ENCODE assay signal across 8 cellular contexts in the genomic region with DNA sequence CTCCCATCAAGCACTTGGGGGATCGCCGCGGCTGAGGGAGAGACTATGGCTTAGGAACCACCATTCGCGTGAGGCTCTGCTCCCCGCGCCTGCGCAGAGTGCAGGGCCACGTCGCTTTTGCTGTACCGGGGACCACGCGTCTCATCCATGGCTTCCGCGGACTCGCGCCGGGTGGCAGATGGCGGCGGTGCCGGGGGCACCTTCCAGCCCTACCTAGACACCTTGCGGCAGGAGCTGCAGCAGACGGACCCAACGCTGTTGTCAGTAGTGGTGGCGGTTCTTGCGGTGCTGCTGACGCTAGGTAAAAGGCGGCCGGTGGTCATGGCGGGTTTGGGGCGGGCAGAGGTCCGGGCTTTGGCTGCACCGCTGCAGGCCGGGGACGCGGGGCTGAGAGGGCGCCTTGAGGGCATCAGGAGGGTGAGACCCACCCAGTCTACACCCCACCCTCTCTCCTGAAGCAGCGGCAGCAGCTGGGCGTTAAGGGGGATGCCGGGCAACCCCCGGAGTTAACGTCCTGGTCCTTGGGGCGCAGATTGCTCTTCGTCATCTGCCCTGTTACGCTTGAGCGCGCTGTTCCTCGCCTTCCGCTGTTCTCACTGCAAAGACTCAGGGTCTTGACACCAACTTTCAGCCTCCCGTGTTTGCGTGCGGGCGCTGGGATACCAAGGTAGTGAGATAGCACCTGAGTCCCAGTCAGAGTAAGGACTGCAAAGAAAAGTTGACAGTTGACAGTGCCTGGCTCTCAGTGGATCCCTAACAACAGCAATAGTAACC. TPM values are rescaled to one million over a fixed set of nuclear protein-coding genes. Genes with fewer than 3 reads are reported as not detected.
DNase-seq lines count a peak whose midpoint lies in the region; ATAC-seq and TF ChIP-seq lines count a peak whose summit lies in the region.

A gene with protein sequence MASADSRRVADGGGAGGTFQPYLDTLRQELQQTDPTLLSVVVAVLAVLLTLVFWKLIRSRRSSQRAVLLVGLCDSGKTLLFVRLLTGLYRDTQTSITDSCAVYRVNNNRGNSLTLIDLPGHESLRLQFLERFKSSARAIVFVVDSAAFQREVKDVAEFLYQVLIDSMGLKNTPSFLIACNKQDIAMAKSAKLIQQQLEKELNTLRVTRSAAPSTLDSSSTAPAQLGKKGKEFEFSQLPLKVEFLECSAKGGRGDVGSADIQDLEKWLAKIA (plus strand): TSS at position 114 of the 774 bp plus-strand sequence. CDS start 34 bp downstream, at position 148.

- H3K36me3 ChIP-seq in BLaER1 (peaks cover 33% of the 10 kb centered on the region), colonic mucosa (peaks cover 7% of the 10 kb centered on the region)

- DNase-seq in NCI-H524 treated with DMSO at 0.1 percent for 48 hours (lab: John Stamatoyannopoulos, UW) (peak; percentile 76), colonic mucosa (peak; percentile 97), kidney tubule cell (ENCODE audit: low spot score) (peak; percentile 95)
- DNase-seq in activated CD4-positive, alpha-beta T cell treated with anti-CD3 and anti-CD28 coated beads for 4 hours, result peak; percentile 96 to 97
- DNase-seq in stimulated activated CD4-positive, alpha-beta T cell treated with anti-CD3 and anti-CD28 coated beads, Interleukin-1b, Interleukin-23, amount 100 ng/mL, for 24 hours (ENCODE audit: low read depth in 4 of 4, low spot score in 1 of 4), result peak; percentile 86 to 94 (median 93)

- peak within 1 kb of the TSS; percentile 81 for H3K4me3 ChIP-seq in BLaER1
- H3K4me3 ChIP-seq in colonic mucosa, result peak within 1 kb of the TSS; percentile 84

- peak; percentile 97 for ATAC-seq in GM19324 (IDR thresholded peaks at IDR 0.05; ENCODE audit: low FRiP score, unreplicated experiment)
- peak; percentile 97 for ATAC-seq in HG03460 (IDR thresholded peaks at IDR 0.05; ENCODE audit: unreplicated experiment)

- H3K27me3 ChIP-seq in BLaER1, result no peaks in the 10 kb centered on the region
- no peaks in the 10 kb centered on the region for H3K27me3 ChIP-seq in colonic mucosa

- TF ChIP-seq CTCF in colonic mucosa (IDR thresholded peaks at IDR 0.05), result no peak

- intact Hi-C loops in colonic mucosa (cut with DNase I), result loop anchor here (10.0 kb wide), 1 partner anchor 141 kb away; a partner anchor contains a TSS

- H3K9ac ChIP-seq in BLaER1 (peak within 1 kb of the TSS; percentile 80), colonic mucosa (ENCODE audit: low read depth in 2 of 2, low read length in 2 of 2) (peak within 1 kb of the TSS; percentile 69 to 79)

- H3K9me3 ChIP-seq in BLaER1 (no peaks in the 10 kb centered on the region), colonic mucosa (no peaks in the 10 kb centered on the region)

- peaks cover 21% of the 10 kb centered on the region for H3K4me1 ChIP-seq in BLaER1
- no peaks in the 10 kb centered on the region for H3K4me1 ChIP-seq in colonic mucosa

- peak within 1 kb of the TSS; percentile 89 for H3K4me2 ChIP-seq in BLaER1

- peak within 1 kb of the TSS; percentile 66 for H3K27ac ChIP-seq in BLaER1
- H3K27ac ChIP-seq in colonic mucosa, result peak within 1 kb of the TSS; percentile 23

- peaks cover 15% of the 10 kb centered on the region; the same call in 1 of the 2 replicates for H4K20me1 ChIP-seq in BLaER1

RNA-seq across cellular contexts. Expression of the gene that starts here (rescaled TPM):
- total RNA-seq in colonic mucosa, result 10 to 100 TPM; 38.0 to 86.1 TPM

Comparison
In these comparisons a context has a peak if more than half of its experiments do, and no peak if none do; other contexts are left out.
1. Peak in every context shown above with its lines: DNase-seq, ATAC-seq, H3K4me3 ChIP-seq and H3K27ac ChIP-seq.